In genomic region chr1:29202584-29203340, GRCh38 we compare ENCODE assay signal across 1 cellular context.
A peak's percentile ranks its signal among the peaks of the same experiment; 100 is the strongest.
TF ChIP-seq lines count a peak whose summit lies in the region.

No MANE protein-coding gene starts in this region.

TF ChIP-seq in HepG2, 621 proteins besides CTCF, POLR2A, EP300 and RAD21 (continues in another document):
- TF ChIP-seq TFDP1 (CRISPR knock-in tag; IDR thresholded peaks at IDR 0.05; ENCODE audit: borderline replicate concordance), result 0 out of 2 replicates have a peak, but pooled peaks have one; percentile 37
- peak; percentile 39; the same call in 1 of the 3 replicates for TF ChIP-seq MXI1 (IDR thresholded peaks at IDR 0.05; ENCODE audit: borderline replicate concordance, low read depth, low read length)
- TF ChIP-seq ZFP37 (CRISPR knock-in tag; IDR thresholded peaks at IDR 0.05; ENCODE audit: borderline replicate concordance), result no peak
- no peak for TF ChIP-seq LBX2 (CRISPR knock-in tag; IDR thresholded peaks at IDR 0.05; ENCODE audit: borderline replicate concordance)
- no peak for TF ChIP-seq ZC3H13 (CRISPR knock-in tag; IDR thresholded peaks at IDR 0.05)
- no peak for TF ChIP-seq KLF15 (CRISPR knock-in tag; IDR thresholded peaks at IDR 0.05; ENCODE audit: borderline replicate concordance)
- no peak for TF ChIP-seq HINFP (CRISPR knock-in tag; IDR thresholded peaks at IDR 0.05; ENCODE audit: low read depth)
- TF ChIP-seq MYPOP (CRISPR knock-in tag; IDR thresholded peaks at IDR 0.05), result no peak
- TF ChIP-seq MED1 (CRISPR knock-in tag; IDR thresholded peaks at IDR 0.05), result no peak
- no peak for TF ChIP-seq CC2D1A (CRISPR knock-in tag; IDR thresholded peaks at IDR 0.05)
- no peak for TF ChIP-seq ZXDC (CRISPR knock-in tag; IDR thresholded peaks at IDR 0.05)
- no peak for TF ChIP-seq ZNF773 (CRISPR knock-in tag; IDR thresholded peaks at IDR 0.05; ENCODE audit: borderline replicate concordance)
- no peak for TF ChIP-seq ZNF615 (CRISPR knock-in tag; IDR thresholded peaks at IDR 0.05; ENCODE audit: borderline replicate concordance)
- peak; percentile 84; the same call in 1 of the 2 replicates for TF ChIP-seq KDM3A (CRISPR knock-in tag; IDR thresholded peaks at IDR 0.05; ENCODE audit: low read depth)
- 0 out of 2 replicates have a peak, but pooled peaks have one; percentile 21 for TF ChIP-seq TGIF2 (CRISPR knock-in tag; IDR thresholded peaks at IDR 0.05)
- TF ChIP-seq ELF3 (CRISPR knock-in tag; IDR thresholded peaks at IDR 0.05), result peak; percentile 55
- no peak; the same call in 1 of the 2 replicates for TF ChIP-seq RARA (CRISPR knock-in tag; IDR thresholded peaks at IDR 0.05)
- TF ChIP-seq PRDM15 (CRISPR knock-in tag; IDR thresholded peaks at IDR 0.05), result no peak
- 0 out of 2 replicates have a peak, but pooled peaks have one; percentile 17 for TF ChIP-seq TARDBP (CRISPR knock-in tag; IDR thresholded peaks at IDR 0.05)
- TF ChIP-seq POLR2G (IDR thresholded peaks at IDR 0.05; ENCODE audit: low read depth, low read length), result no peak
- TF ChIP-seq TFDP2 (CRISPR knock-in tag; IDR thresholded peaks at IDR 0.05), result no peak
- TF ChIP-seq MBD4 (IDR thresholded peaks at IDR 0.05; ENCODE audit: borderline replicate concordance, low read length), result no peak
- TF ChIP-seq NFYC (CRISPR knock-in tag; IDR thresholded peaks at IDR 0.05), result no peak
- no peak for TF ChIP-seq ZNF460 (CRISPR knock-in tag; IDR thresholded peaks at IDR 0.05; ENCODE audit: borderline replicate concordance)
- TF ChIP-seq ZFP62 (CRISPR knock-in tag; IDR thresholded peaks at IDR 0.05), result no peak
- TF ChIP-seq FOXO1 (CRISPR knock-in tag; IDR thresholded peaks at IDR 0.05), result no peak
- no peak for TF ChIP-seq RFX5 (IDR thresholded peaks at IDR 0.05; ENCODE audit: low read depth, low read length)
- no peak for TF ChIP-seq MYNN (CRISPR knock-in tag; IDR thresholded peaks at IDR 0.05; ENCODE audit: low read depth)
- no peak for TF ChIP-seq ZNF558 (CRISPR knock-in tag; IDR thresholded peaks at IDR 0.05; ENCODE audit: borderline replicate concordance)
- no peak for TF ChIP-seq ZNF784 (CRISPR knock-in tag; IDR thresholded peaks at IDR 0.05; ENCODE audit: borderline replicate concordance)
- no peak for TF ChIP-seq NFIC (IDR thresholded peaks at IDR 0.05; ENCODE audit: low read length)
- TF ChIP-seq ZNF441 (CRISPR knock-in tag; IDR thresholded peaks at IDR 0.05; ENCODE audit: borderline replicate concordance), result no peak
- TF ChIP-seq CENPBD1 (CRISPR knock-in tag; IDR thresholded peaks at IDR 0.05; ENCODE audit: borderline replicate concordance, low read depth), result no peak
- 0 out of 2 replicates have a peak, but pooled peaks have one; percentile 52 for TF ChIP-seq ZNF124 (CRISPR knock-in tag; IDR thresholded peaks at IDR 0.05)
- 0 out of 2 replicates have a peak, but pooled peaks have one; percentile 25 for TF ChIP-seq SIN3B (IDR thresholded peaks at IDR 0.05; ENCODE audit: low read length)
- TF ChIP-seq ZNF878 (CRISPR knock-in tag; IDR thresholded peaks at IDR 0.05), result no peak
- no peak for TF ChIP-seq ZNF235 (CRISPR knock-in tag; IDR thresholded peaks at IDR 0.05; ENCODE audit: borderline replicate concordance)
- no peak for TF ChIP-seq AFF4 (CRISPR knock-in tag; IDR thresholded peaks at IDR 0.05)
- no peak for TF ChIP-seq DPF2 (CRISPR knock-in tag; IDR thresholded peaks at IDR 0.05; ENCODE audit: borderline replicate concordance, low read depth)
- peak in 1 of 2 experiments; percentile 59; a peak in 1 of 4 replicates for TF ChIP-seq HMGXB4 (CRISPR knock-in tag; IDR thresholded peaks at IDR 0.05; ENCODE audit: borderline replicate concordance in 1 of 2, low read depth in 1 of 2)
